8 cellular contexts compared by ENCODE assay signal in the genomic region with DNA sequence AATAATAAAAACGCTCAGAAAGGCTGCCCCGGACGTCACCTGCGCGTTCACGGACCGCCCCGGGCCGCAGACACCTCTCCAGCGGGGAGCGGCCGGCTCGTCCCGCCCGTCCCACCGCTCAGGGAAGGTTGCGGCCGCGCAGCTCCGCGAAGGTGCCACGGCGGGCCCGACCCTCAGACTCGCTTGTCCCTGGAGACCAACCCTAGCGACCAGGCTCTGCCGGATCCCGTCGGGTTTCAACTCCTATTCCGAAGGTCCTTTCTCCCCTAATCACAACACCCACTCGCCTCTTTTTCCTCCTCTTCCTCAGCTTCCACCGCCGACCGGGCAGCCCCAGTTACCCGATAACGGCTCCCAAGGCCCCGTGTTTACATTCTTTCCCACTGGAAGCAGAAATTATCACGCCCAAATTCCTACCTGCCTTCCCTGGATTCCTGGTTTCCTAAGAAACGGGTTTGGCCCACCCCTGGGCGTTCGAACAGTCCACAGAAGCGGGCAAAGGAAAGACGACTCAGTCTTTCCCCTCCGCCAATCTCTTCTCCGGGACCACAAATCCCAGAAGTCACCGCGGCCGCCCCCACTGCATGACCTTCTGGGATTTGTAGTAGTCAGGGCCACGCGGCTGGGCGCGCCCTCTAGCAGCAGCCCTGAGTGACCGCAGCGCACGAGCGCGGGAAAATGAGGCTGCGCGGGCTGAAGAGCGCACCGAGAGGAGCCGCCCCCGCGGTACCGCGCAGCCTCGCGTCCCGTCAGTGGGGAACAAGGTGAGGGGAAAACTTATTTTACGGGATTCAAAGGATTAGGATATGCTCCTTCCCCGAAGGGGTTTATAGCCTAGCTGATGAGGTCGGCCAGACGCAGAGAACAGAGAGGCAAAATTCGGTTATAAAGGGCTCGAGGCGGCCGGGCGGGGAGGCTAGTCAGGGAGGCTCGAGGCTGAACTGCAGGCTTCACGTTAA. TPM values are rescaled to one million over a fixed set of nuclear protein-coding genes. Genes with fewer than 3 reads are reported as not detected.
A peak's percentile ranks its signal among the peaks of the same experiment; 100 is the strongest.
DNase-seq lines count a peak whose midpoint lies in the region; ATAC-seq and TF ChIP-seq lines count a peak whose summit lies in the region.

Gene TTC33, minus strand, starts transcription at position 555 of the 959 bp plus-strand sequence. CDS start 8,943 bp downstream, outside the sequence.

- DNase-seq in GM12865 (ENCODE audit: low read depth): peak; percentile 97
- DNase-seq in NCI-H1105 (lab: John Stamatoyannopoulos, UW): peak; percentile 94
- DNase-seq in SKM-1 treated with dmso at 0.1 percent for 144 hours (lab: John Stamatoyannopoulos, UW; ENCODE audit: unreplicated experiment): peak; percentile 87
- peak; percentile 92 for DNase-seq in activated naive CD8-positive, alpha-beta T cell treated with anti-CD3 and anti-CD28 coated beads, Interleukin-2, amount 50 U/mL, for 16 hours (ENCODE audit: low read depth, low spot score)
- DNase-seq in Right ventricle myocardium inferior (ENCODE audit: missing footprints): peak; percentile 99
- peak; percentile 93 to 96 (median 95) for DNase-seq in ovary
- DNase-seq in tibial artery: peak; percentile 97

- H3K27ac ChIP-seq in ovary (peak within 1 kb of the TSS; percentile 90 to 94), tibial artery (peak within 1 kb of the TSS; percentile 94 to 95)

- no peak for TF ChIP-seq EP300 in ovary (IDR thresholded peaks at IDR 0.05)

- peak within 1 kb of the TSS; percentile 73 for H3K4me3 ChIP-seq in GM12865 (ENCODE audit: low read depth, low read length)
- H3K4me3 ChIP-seq in ovary: peak within 1 kb of the TSS; percentile 71
- peak within 1 kb of the TSS; percentile 87 to 98 for H3K4me3 ChIP-seq in tibial artery

- peak; percentile 58 for TF ChIP-seq POLR2A in ovary (IDR thresholded peaks at IDR 0.05)

- H3K36me3 ChIP-seq in ovary: no peaks in the 10 kb centered on the region
- H3K36me3 ChIP-seq in tibial artery: peaks cover 0 to 5% (median 0%) of the 10 kb centered on the region in 3 donors

- no peaks in the 10 kb centered on the region for H3K9me3 ChIP-seq in ovary
- H3K9me3 ChIP-seq in tibial artery: no peaks in the 10 kb centered on the region

- TF ChIP-seq CTCF in GM12865 (IDR thresholded peaks at IDR 0.05; ENCODE audit: insufficient read depth, low read depth, low read length, missing control alignments) (peak; percentile 44), ovary (IDR thresholded peaks at IDR 0.05) (peak; percentile 41 to 80 (median 68)), tibial artery (IDR thresholded peaks at IDR 0.05) (peak; percentile 61 to 69)

- WGBS in ovary, 3 donors: 3 to 5% (median 3%) methylated on average over 79 to 80 of the region's 80 CpGs

- no peaks in the 10 kb centered on the region for H3K27me3 ChIP-seq in ovary
- H3K27me3 ChIP-seq in tibial artery: no peaks in the 10 kb centered on the region

- intact Hi-C loops in Right ventricle myocardium inferior (cut with DNase I): loop anchor here (1.0 to 2.0 kb wide), 3 partner anchors 43 to 123 kb away; partner anchors contain the start of genes PRKAA1 and RPL37
- intact Hi-C loops in ovary (cut with DNase I): loop anchor here in 2 of 4 donors (10.0 kb wide), 2 partner anchors 79 to 119 kb away; partner anchors contain the start of gene RPL37 (in 1 of the 2)
- intact Hi-C loops in tibial artery (cut with DNase I; ENCODE audit: low total_unique reads): loop anchor here (10.0 kb wide), 1 partner anchor 79 kb away; the partner anchor contains the start of gene RPL37

- ATAC-seq in HG02642 (IDR thresholded peaks at IDR 0.05; ENCODE audit: poor library complexity, unreplicated experiment) (peak; percentile 91), Right ventricle myocardium inferior (peak; percentile 99)

- peaks cover 4% of the 10 kb centered on the region for H3K4me1 ChIP-seq in ovary (ENCODE audit: insufficient read depth)
- H3K4me1 ChIP-seq in tibial artery: peaks cover 0 to 32% (median 14%) of the 10 kb centered on the region in 4 donors

RNA-seq across cellular contexts. Expression of gene TTC33, which starts in this region (rescaled TPM):
- total RNA-seq in Right ventricle myocardium inferior: 19.3 TPM
- total RNA-seq in ovary: 10 to 100 TPM; 15.7 to 26.0 (median 19.6) TPM
- polyA plus RNA-seq in ovary: 10 to 100 TPM; 10.6 to 11.6 TPM

Comparison
In these comparisons a context has a peak if more than half of its experiments do, and no peak if none do; other contexts are left out.
1. Peak in every context shown above with its lines: DNase-seq, ATAC-seq, H3K4me3 ChIP-seq and H3K27ac ChIP-seq.